Comparison of ENCODE assay signal across 26 cellular contexts in the genomic region with DNA sequence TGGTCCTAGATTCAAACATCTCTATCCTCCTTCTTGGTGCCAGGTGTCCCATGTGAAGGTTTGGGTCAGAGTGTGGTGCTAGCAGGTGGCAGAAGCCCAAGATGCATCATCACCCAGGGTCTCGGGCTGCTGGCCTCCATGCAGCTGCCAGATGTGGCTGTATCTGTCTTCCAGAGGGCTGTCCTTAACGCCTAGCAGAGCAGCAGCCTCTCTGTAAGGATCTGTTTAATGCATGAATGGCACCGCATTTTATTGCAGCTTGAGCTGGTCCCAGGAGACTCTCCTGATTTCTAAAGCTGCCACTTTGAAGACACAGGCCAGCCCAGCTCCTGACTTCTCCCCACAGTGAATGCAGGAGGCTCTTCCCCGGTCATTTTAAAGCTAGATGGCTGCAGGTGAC. TPM values are rescaled to one million over a fixed set of nuclear protein-coding genes. Genes with fewer than 3 reads are reported as not detected.
DNase-seq lines count a peak whose midpoint lies in the region; ATAC-seq, FAIRE-seq and TF ChIP-seq lines count a peak whose summit lies in the region.
"Had no signal": no experiment of that assay in that cellular context is flagged by ENCODE, and none has a peak within 500 bp of the region (broad histone marks: within the 10 kb centered on the region; RNA-seq: fewer than 3 reads in every experiment).

No MANE protein-coding gene starts in this region.

- no peak for FAIRE-seq in pancreas (lab: Jason Lieb, UNC)
- FAIRE-seq: H54 had no signal

- POLR2A ChIA-PET in naive thymus-derived CD4-positive, alpha-beta T cell (lab: Charles Lee), result interaction anchor here (1.6 kb wide), 1 partner anchor 464 kb away, joined by 4 read pairs; no protein-coding TSS in a partner anchor

- WGBS in pancreas, 2 donors, result 71 to 79% methylated on average over 4 of the region's 4 CpGs

- H3K4me3 Mint-ChIP-seq in nephron progenitor cell, result no peak overlapping the region
- no peak overlapping the region for H3K4me3 Mint-ChIP-seq in naive thymus-derived CD4-positive, alpha-beta T cell

- H3K4me1 ChIP-seq in adipocyte (ENCODE audit: control insufficient read depth, insufficient read depth, low read length), result peaks cover 32% of the 10 kb centered on the region
- H3K4me1 ChIP-seq in pancreas, result peaks cover 21 to 47% (median 28%) of the 10 kb centered on the region in 3 donors
- H3K4me1 ChIP-seq in naive thymus-derived CD4-positive, alpha-beta T cell (ENCODE audit: control insufficient read depth in 2 of 2, insufficient read depth in 2 of 2, low read length in 2 of 2), result peaks cover 0 to 17% of the 10 kb centered on the region in 2 donors
- H3K4me1 ChIP-seq: parathyroid adenoma, SJCRH30 had no signal

- no peak overlapping the region for H3K27ac Mint-ChIP-seq in nephron progenitor cell
- H3K27ac Mint-ChIP-seq in naive thymus-derived CD4-positive, alpha-beta T cell, result no peak overlapping the region

- H3K36me3 ChIP-seq in adipocyte (ENCODE audit: control insufficient read depth, insufficient read depth, low read length, severe bottlenecking) (no peaks in the 10 kb centered on the region), pancreas (no peaks in the 10 kb centered on the region)
- H3K36me3 ChIP-seq in naive thymus-derived CD4-positive, alpha-beta T cell (ENCODE audit: control insufficient read depth in 2 of 3, insufficient read depth in 3 of 3, low read length in 3 of 3), result no peaks in the 10 kb centered on the region
- H3K36me3 ChIP-seq: adrenal gland, gastrocnemius medialis, sigmoid colon, SJCRH30 had no signal

- peak; percentile 51 for DNase-seq in DMS153 (lab: John Stamatoyannopoulos, UW)
- no peak for DNase-seq in DMS153 treated with DMSO at 0.1 percent for 48 hours (lab: John Stamatoyannopoulos, UW; ENCODE audit: unreplicated experiment)
- peak; percentile 67 for DNase-seq in NCI-H187 treated with DMSO at 0.1 percent for 48 hours (lab: John Stamatoyannopoulos, UW)
- no peak for DNase-seq in adipocyte (ENCODE audit: low read depth)
- peak; percentile 40 for DNase-seq in nephron progenitor cell
- no peak for DNase-seq in cortex of kidney (lab: John Stamatoyannopoulos, UW)
- DNase-seq in pancreas, result no peak
- DNase-seq in naive thymus-derived CD4-positive, alpha-beta T cell, result no peak
- DNase-seq: activated CD4-positive, alpha-beta T cell treated with anti-CD3 and anti-CD28 coated beads, Interleukin-2, amount 50 U/mL, for 48 hours; activated effector memory CD4-positive, alpha-beta T cell treated with anti-CD3 and anti-CD28 coated beads, Interleukin-2, amount 50 U/mL, for 16 hours; adrenal gland; DMS53; gastrocnemius medialis; KG1; NCI-H2029; OCI-M1; sigmoid colon; SJCRH30; substantia nigra; WERI-Rb-1 had no signal

- CTCF ChIA-PET in naive thymus-derived CD4-positive, alpha-beta T cell (lab: Charles Lee), result interaction anchor here (0.5 to 7.3 kb wide), 14 partner anchors 57 to 807 kb away, joined by 3 to 99 read pairs (median 4); no protein-coding TSS in a partner anchor

- peaks cover 6% of the 10 kb centered on the region for H3K27me3 Mint-ChIP-seq in nephron progenitor cell (ENCODE audit: low read depth, poor library complexity)
- H3K27me3 Mint-ChIP-seq in naive thymus-derived CD4-positive, alpha-beta T cell, result peaks cover 0 to 23% (median 0%) of the 10 kb centered on the region in 5 donors

- H3K4me3 ChIP-seq in adipocyte (ENCODE audit: low read length) (no peak overlapping the region), pancreas (no peak overlapping the region)
- H3K4me3 ChIP-seq in naive thymus-derived CD4-positive, alpha-beta T cell (ENCODE audit: low read length), result no peak overlapping the region
- H3K4me3 ChIP-seq: adrenal gland, gastrocnemius medialis, sigmoid colon, SJCRH30 had no signal

- peak overlapping the region in 1 of 4 donors; percentile 85 for H3K27ac ChIP-seq in pancreas
- H3K27ac ChIP-seq in naive thymus-derived CD4-positive, alpha-beta T cell (ENCODE audit: low read depth, low read length), result no peak overlapping the region
- H3K27ac ChIP-seq: adrenal gland, gastrocnemius medialis, parathyroid adenoma, sigmoid colon, SJCRH30, WERI-Rb-1 had no signal

- H3K9me3 ChIP-seq in adipocyte (ENCODE audit: control insufficient read depth, low read length) (no peaks in the 10 kb centered on the region), pancreas (no peaks in the 10 kb centered on the region)
- no peaks in the 10 kb centered on the region for H3K9me3 ChIP-seq in naive thymus-derived CD4-positive, alpha-beta T cell (ENCODE audit: control insufficient read depth in 2 of 3, low read length in 3 of 3)
- H3K9me3 ChIP-seq: adrenal gland, gastrocnemius medialis, sigmoid colon, SJCRH30 had no signal

- no peak for ATAC-seq in pancreas
- no peak for ATAC-seq in naive thymus-derived CD4-positive, alpha-beta T cell
- ATAC-seq: gastrocnemius medialis had no signal

- intact Hi-C loops in pancreas (cut with DNase I), result loop anchor here in 2 of 3 donors (5.0 to 10.0 kb wide), 3 partner anchors 398 to 471 kb away; no protein-coding TSS in a partner anchor
- intact Hi-C loops in naive thymus-derived CD4-positive, alpha-beta T cell (cut with micrococcal nuclease), result loop anchor here (2.0 to 5.0 kb wide), 6 partner anchors 94 to 552 kb away; no protein-coding TSS in a partner anchor

- peaks cover 9% of the 10 kb centered on the region for H3K9me3 Mint-ChIP-seq in nephron progenitor cell
- H3K9me3 Mint-ChIP-seq in naive thymus-derived CD4-positive, alpha-beta T cell, result no peaks in the 10 kb centered on the region

- no peaks in the 10 kb centered on the region for H3K36me3 Mint-ChIP-seq in nephron progenitor cell (ENCODE audit: low read depth)
- H3K36me3 Mint-ChIP-seq in naive thymus-derived CD4-positive, alpha-beta T cell, result no peaks in the 10 kb centered on the region

- peaks cover 29% of the 10 kb centered on the region for H3K4me1 Mint-ChIP-seq in nephron progenitor cell
- H3K4me1 Mint-ChIP-seq in naive thymus-derived CD4-positive, alpha-beta T cell, result peaks cover 8 to 35% (median 30%) of the 10 kb centered on the region in 7 donors

- H3K9ac ChIP-seq in adipocyte (ENCODE audit: low read length), result peak overlapping the region; percentile 36
- H3K9ac ChIP-seq: parathyroid adenoma had no signal

- no peaks in the 10 kb centered on the region for H3K27me3 ChIP-seq in adipocyte (replicated peaks; ENCODE audit: control insufficient read depth, insufficient read depth, low read length)
- H3K27me3 ChIP-seq in pancreas, result no peaks in the 10 kb centered on the region
- H3K27me3 ChIP-seq in naive thymus-derived CD4-positive, alpha-beta T cell (ENCODE audit: control insufficient read depth in 2 of 2, insufficient read depth in 2 of 2, low read length in 2 of 2), result no peaks in the 10 kb centered on the region
- H3K27me3 ChIP-seq: adrenal gland, gastrocnemius medialis, sigmoid colon, SJCRH30 had no signal

- TF ChIP-seq CTCF in nephron progenitor cell (IDR thresholded peaks at IDR 0.05) (no peak), pancreas (IDR thresholded peaks at IDR 0.05) (no peak)

RNA-seq across cellular contexts. Expression of gene SLC1A2, which starts 26.3 kb away (rescaled TPM):
- 10 to 100 TPM; 28.5 to 62.5 (median 46.8) TPM for total RNA-seq in pancreas
- polyA plus RNA-seq in pancreas, result 10 to 100 TPM in 1 of 2 donors, 1 to 10 TPM in 1; 4.7 to 11.1 TPM
- total RNA-seq in naive thymus-derived CD4-positive, alpha-beta T cell, result under 1 TPM in 3 of 5 experiments, not detected in 2; 0.13 to 0.69 (median 0.24) TPM
- not detected for polyA plus RNA-seq in naive thymus-derived CD4-positive, alpha-beta T cell
- total RNA-seq: dermis microvascular lymphatic vessel endothelial cell; kidney epithelial cell; lung microvascular endothelial cell; SJCRH30; T-helper 2 cell treated with Interferon-gamma antibody and Interleukin-4, amounts not matched to agents 100 ng/mL and 5 ng/mL, for 36 hours had no signal

Comparison
In these comparisons a context has a peak if more than half of its experiments do, and no peak if none do; other contexts are left out.
1. DNase-seq: peak in DMS153 (single experiment), NCI-H187 treated with DMSO at 0.1 percent for 48 hours (single experiment) and nephron progenitor cell (single experiment); none in DMS153 treated with DMSO at 0.1 percent for 48 hours (single experiment), adipocyte (single experiment), cortex of kidney (single experiment), pancreas (0 of 6) and naive thymus-derived CD4-positive, alpha-beta T cell (0 of 9).
2. RNA of gene SLC1A2, which starts 26.3 kb away (total RNA-seq): 28.5 to 62.5 TPM in pancreas; 0.13 to 0.69 TPM in naive thymus-derived CD4-positive, alpha-beta T cell; every median in the first group is over 10 times any median in the second.